ENCODE assay signal across 10 cellular contexts in genomic region chr6:169271158-169271936, GRCh38. TPM values are rescaled to one million over a fixed set of nuclear protein-coding genes. Genes with fewer than 3 reads are reported as not detected.
DNase-seq lines count a peak whose midpoint lies in the region; FAIRE-seq and TF ChIP-seq lines count a peak whose summit lies in the region.
"Had no signal": no experiment of that assay in that cellular context is flagged by ENCODE, and none has a peak within 500 bp of the region (broad histone marks: within the 10 kb centered on the region; RNA-seq: fewer than 3 reads in every experiment).

No MANE protein-coding gene starts in this region.

- DNase-seq in HAP-1 (ENCODE audit: low spot score in 2 of 2) (peak; percentile 31 to 62), astrocyte (ENCODE audit: low read depth) (no peak), islet precursor cell (peak; percentile 40), vagina (ENCODE audit: extremely low spot score in 2 of 2) (peak in 1 of 2 donors; percentile 72), pons (ENCODE audit: low spot score) (no peak), NCI-H2029 treated with DMSO at 0.1 percent for 48 hours (lab: John Stamatoyannopoulos, UW) (no peak), MV-4-11 (lab: John Stamatoyannopoulos, UW) (no peak)
- DNase-seq: CD8-positive, alpha-beta memory T cell; HCEC 1CT had no signal

- in situ Hi-C loops in HAP-1 (cut with MboI; ENCODE audit: low sequenced_read_pairs), result no loop called here

- no peaks in the 10 kb centered on the region for H3K79me2 ChIP-seq in astrocyte (ENCODE audit: insufficient read depth, low read length)

- H3K4me1 Mint-ChIP-seq in astrocyte (ENCODE audit: low read depth, unreplicated experiment), result peaks cover 16% of the 10 kb centered on the region
- H3K4me1 Mint-ChIP-seq: B cell; CD8-positive, alpha-beta memory T cell had no signal

- H3K27ac ChIP-seq in astrocyte (ENCODE audit: low read depth, low read length) (no peak overlapping the region), vagina (peak overlapping the region; percentile 47)

- TF ChIP-seq CTCF in astrocyte (IDR thresholded peaks at IDR 0.05; ENCODE audit: insufficient read depth, low read depth, low read length), result no peak
- no peak for TF ChIP-seq CTCF in vagina (IDR thresholded peaks at IDR 0.05)

- no peak overlapping the region for H3K27ac Mint-ChIP-seq in astrocyte (ENCODE audit: unreplicated experiment)
- H3K27ac Mint-ChIP-seq: B cell had no signal

- peaks cover 5% of the 10 kb centered on the region for H3K27me3 Mint-ChIP-seq in astrocyte (ENCODE audit: low read depth, unreplicated experiment)
- H3K27me3 Mint-ChIP-seq: B cell had no signal

- peak overlapping the region; percentile 29 for H3K4me2 ChIP-seq in astrocyte (ENCODE audit: low read length)

- H3K9me3 Mint-ChIP-seq in astrocyte (ENCODE audit: unreplicated experiment), result peaks cover 2% of the 10 kb centered on the region
- H3K9me3 Mint-ChIP-seq: CD8-positive, alpha-beta memory T cell had no signal

- H3K4me1 ChIP-seq in HAP-1, result peaks cover 38% of the 10 kb centered on the region
- peaks cover 14% of the 10 kb centered on the region for H3K4me1 ChIP-seq in astrocyte (ENCODE audit: insufficient read depth, low read length)
- H3K4me1 ChIP-seq in vagina, result peaks cover 28% of the 10 kb centered on the region

- H3K9ac ChIP-seq in astrocyte (ENCODE audit: low read length), result no peak overlapping the region

- H3K9me3 ChIP-seq in HAP-1 (no peaks in the 10 kb centered on the region), astrocyte (ENCODE audit: insufficient read depth, low read depth, low read length) (no peaks in the 10 kb centered on the region), vagina (no peaks in the 10 kb centered on the region)

- peak overlapping the region; percentile 35 for H2AFZ ChIP-seq in astrocyte (ENCODE audit: low read depth, low read length)

- TF ChIP-seq POLR2A in vagina (IDR thresholded peaks at IDR 0.05), result no peak

- intact Hi-C loops in vagina (cut with DNase I), result no loop called here

- no peak overlapping the region for H3K4me3 Mint-ChIP-seq in astrocyte (ENCODE audit: unreplicated experiment)
- H3K4me3 Mint-ChIP-seq: B cell; CD8-positive, alpha-beta memory T cell had no signal

- FAIRE-seq in astrocyte (lab: Jason Lieb, UNC), result no peak

- H3K36me3 ChIP-seq in HAP-1 (replicated peaks), result no peaks in the 10 kb centered on the region
- no peaks in the 10 kb centered on the region for H3K36me3 ChIP-seq in astrocyte (ENCODE audit: insufficient read depth, low read length)
- no peaks in the 10 kb centered on the region for H3K36me3 ChIP-seq in vagina

- H3K27me3 ChIP-seq in HAP-1 (ENCODE audit: low read depth) (no peaks in the 10 kb centered on the region), astrocyte (ENCODE audit: insufficient read depth, low read length) (no peaks in the 10 kb centered on the region), vagina (no peaks in the 10 kb centered on the region)

- no peak overlapping the region for H3K4me3 ChIP-seq in HAP-1
- H3K4me3 ChIP-seq in astrocyte (ENCODE audit: insufficient read depth, low read depth, low read length), result no peak overlapping the region
- no peak overlapping the region for H3K4me3 ChIP-seq in vagina

- peaks cover 5% of the 10 kb centered on the region for H3K36me3 Mint-ChIP-seq in astrocyte (ENCODE audit: low read depth, unreplicated experiment)
- H3K36me3 Mint-ChIP-seq: CD8-positive, alpha-beta memory T cell had no signal

- H4K20me1 ChIP-seq in astrocyte (ENCODE audit: insufficient read depth, low read length), result no peaks in the 10 kb centered on the region

RNA-seq across cellular contexts. Expression of gene THBS2, which starts 17.7 kb away (rescaled TPM):
- total RNA-seq in astrocyte (135 and 260 TPM in 2 replicates), vagina (86.4 TPM)
- total RNA-seq: B cell; CD8-positive, alpha-beta memory T cell had no signal

Comparison
In these comparisons a context has a peak if more than half of its experiments do, and no peak if none do; other contexts are left out.
1. DNase-seq: peak in HAP-1 (2 of 2) and islet precursor cell (single experiment); none in astrocyte (single experiment), pons (single experiment), NCI-H2029 treated with DMSO at 0.1 percent for 48 hours (single experiment) and MV-4-11 (single experiment).